1 cellular context compared by ENCODE assay signal in the genomic region with DNA sequence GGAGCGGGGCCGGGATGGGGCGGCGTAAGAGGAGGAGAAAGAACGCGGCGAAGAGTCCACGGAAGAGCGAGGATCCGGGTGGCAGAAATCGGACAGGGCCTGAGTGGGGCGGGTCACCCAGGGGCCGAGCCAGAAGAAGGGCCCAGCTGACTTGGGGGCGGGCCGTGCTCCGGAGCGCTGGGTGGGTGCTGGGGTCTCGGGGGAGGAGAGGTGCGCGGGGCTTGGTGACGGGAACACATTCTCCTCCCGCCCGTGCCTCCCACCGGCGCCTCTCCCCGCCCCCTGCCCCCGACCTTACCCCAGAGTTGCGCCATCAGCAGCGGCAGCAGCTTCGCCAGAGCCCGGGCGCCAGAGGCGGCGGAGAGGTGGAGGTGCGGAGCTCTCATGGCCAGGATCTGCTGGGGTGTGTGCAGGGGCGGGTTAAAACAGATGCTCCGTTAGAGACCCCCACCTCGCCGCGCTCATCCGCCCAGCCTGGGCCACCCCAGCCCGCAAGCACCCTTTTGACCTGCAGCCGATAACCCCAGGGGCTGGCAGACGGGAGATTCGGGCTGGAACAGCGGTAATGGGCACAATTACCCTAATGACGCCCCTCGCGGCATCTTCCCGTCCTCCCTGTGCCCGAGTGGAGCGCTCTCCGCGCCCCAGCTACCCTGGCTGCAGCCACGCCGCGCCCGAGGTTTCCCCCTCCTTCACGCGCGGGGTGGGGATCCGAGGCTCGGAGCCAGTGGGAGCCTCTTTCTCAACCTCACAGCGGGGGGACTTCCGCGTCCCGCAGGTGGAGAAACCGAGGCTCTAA.
A peak's percentile ranks its signal among the peaks of the same experiment; 100 is the strongest.
TF ChIP-seq lines count a peak whose summit lies in the region.

No MANE protein-coding gene starts in this region.

TF ChIP-seq in K562, 482 proteins besides CTCF, POLR2A, EP300 and RAD21:
- TF ChIP-seq RBBP5 (IDR thresholded peaks at IDR 0.05; ENCODE audit: borderline replicate concordance, insufficient read depth, low read length, poor library complexity, severe bottlenecking) (peak; percentile 9), ZBTB7A (IDR thresholded peaks at IDR 0.05; ENCODE audit: borderline replicate concordance, control insufficient read depth, low read depth, low read length) (peak; percentile 11; the same call in 1 of the 2 replicates), SNIP1 (IDR thresholded peaks at IDR 0.05; ENCODE audit: low read depth) (no peak), MED1 (CRISPR knock-in tag; IDR thresholded peaks at IDR 0.05; ENCODE audit: borderline replicate concordance) (no peak), CEBPB (tag; IDR thresholded peaks at IDR 0.05) (peak; percentile 17; the same call in 1 of the 2 replicates)
- TF ChIP-seq, protein P1, sequence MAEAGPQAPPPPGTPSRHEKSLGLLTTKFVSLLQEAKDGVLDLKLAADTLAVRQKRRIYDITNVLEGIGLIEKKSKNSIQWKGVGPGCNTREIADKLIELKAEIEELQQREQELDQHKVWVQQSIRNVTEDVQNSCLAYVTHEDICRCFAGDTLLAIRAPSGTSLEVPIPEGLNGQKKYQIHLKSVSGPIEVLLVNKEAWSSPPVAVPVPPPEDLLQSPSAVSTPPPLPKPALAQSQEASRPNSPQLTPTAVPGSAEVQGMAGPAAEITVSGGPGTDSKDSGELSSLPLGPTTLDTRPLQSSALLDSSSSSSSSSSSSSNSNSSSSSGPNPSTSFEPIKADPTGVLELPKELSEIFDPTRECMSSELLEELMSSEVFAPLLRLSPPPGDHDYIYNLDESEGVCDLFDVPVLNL (CRISPR knock-in tag; IDR thresholded peaks at IDR 0.05; ENCODE audit: low read depth) = no peak
- TF ChIP-seq, protein P2, sequence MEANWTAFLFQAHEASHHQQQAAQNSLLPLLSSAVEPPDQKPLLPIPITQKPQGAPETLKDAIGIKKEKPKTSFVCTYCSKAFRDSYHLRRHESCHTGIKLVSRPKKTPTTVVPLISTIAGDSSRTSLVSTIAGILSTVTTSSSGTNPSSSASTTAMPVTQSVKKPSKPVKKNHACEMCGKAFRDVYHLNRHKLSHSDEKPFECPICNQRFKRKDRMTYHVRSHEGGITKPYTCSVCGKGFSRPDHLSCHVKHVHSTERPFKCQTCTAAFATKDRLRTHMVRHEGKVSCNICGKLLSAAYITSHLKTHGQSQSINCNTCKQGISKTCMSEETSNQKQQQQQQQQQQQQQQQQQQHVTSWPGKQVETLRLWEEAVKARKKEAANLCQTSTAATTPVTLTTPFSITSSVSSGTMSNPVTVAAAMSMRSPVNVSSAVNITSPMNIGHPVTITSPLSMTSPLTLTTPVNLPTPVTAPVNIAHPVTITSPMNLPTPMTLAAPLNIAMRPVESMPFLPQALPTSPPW (CRISPR knock-in tag; IDR thresholded peaks at IDR 0.05) = no peak
- TF ChIP-seq, protein P3, sequence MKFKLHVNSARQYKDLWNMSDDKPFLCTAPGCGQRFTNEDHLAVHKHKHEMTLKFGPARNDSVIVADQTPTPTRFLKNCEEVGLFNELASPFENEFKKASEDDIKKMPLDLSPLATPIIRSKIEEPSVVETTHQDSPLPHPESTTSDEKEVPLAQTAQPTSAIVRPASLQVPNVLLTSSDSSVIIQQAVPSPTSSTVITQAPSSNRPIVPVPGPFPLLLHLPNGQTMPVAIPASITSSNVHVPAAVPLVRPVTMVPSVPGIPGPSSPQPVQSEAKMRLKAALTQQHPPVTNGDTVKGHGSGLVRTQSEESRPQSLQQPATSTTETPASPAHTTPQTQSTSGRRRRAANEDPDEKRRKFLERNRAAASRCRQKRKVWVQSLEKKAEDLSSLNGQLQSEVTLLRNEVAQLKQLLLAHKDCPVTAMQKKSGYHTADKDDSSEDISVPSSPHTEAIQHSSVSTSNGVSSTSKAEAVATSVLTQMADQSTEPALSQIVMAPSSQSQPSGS (CRISPR knock-in tag; IDR thresholded peaks at IDR 0.05) = no peak
- TF ChIP-seq, protein P4, sequence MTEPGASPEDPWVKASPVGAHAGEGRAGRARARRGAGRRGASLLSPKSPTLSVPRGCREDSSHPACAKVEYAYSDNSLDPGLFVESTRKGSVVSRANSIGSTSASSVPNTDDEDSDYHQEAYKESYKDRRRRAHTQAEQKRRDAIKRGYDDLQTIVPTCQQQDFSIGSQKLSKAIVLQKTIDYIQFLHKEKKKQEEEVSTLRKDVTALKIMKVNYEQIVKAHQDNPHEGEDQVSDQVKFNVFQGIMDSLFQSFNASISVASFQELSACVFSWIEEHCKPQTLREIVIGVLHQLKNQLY (CRISPR knock-in tag; conservative IDR thresholded peaks at IDR 0.05) = no peak
